ENCODE assay signal across 19 cellular contexts in the genomic region with DNA sequence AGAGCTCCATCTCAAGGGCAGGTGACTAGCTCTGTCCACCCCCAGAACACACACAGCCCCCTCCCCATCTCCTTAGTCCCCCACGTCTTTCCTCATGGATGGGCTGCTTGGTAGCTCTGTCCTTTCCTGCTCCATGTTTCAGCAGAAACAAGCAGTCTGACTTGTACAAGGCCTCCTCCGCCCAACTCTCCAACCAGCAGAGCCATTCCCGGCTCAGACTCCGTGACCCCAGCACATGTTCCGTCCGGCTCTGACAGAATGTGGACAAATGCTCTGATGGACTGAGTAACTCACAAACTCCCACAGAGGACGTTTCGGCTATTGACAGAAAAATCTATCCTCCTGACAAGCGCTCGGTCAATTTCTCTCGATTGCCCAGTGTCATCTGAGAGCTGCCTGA. TPM values are rescaled to one million over a fixed set of nuclear protein-coding genes. Genes with fewer than 3 reads are reported as not detected.
DNase-seq lines count a peak whose midpoint lies in the region; ATAC-seq, FAIRE-seq and TF ChIP-seq lines count a peak whose summit lies in the region.
"Had no signal": no experiment of that assay in that cellular context is flagged by ENCODE, and none has a peak within 500 bp of the region (broad histone marks: within the 10 kb centered on the region; RNA-seq: fewer than 3 reads in every experiment).

No MANE protein-coding gene starts in this region.

- H3K4me3 ChIP-seq in cardiac muscle cell (no peak overlapping the region), heart right ventricle (no peak overlapping the region), K562 (no peak overlapping the region), liver (ENCODE audit: low read depth in 1 of 3, low read length in 3 of 3) (no peak overlapping the region)
- H3K4me3 ChIP-seq: GM12878 had no signal

- TF ChIP-seq POLR2A in K562 (conservative IDR thresholded peaks at IDR 0.05), result no peak

- no peak for TF ChIP-seq CTCF in cardiac muscle cell (IDR thresholded peaks at IDR 0.05; ENCODE audit: low read depth, low read length)
- TF ChIP-seq CTCF in heart right ventricle (IDR thresholded peaks at IDR 0.05), result no peak
- TF ChIP-seq CTCF in K562 (IDR thresholded peaks at IDR 0.05 in 2 of 3, conservative IDR thresholded peaks at IDR 0.05 in 1 of 3; ENCODE audit: insufficient read depth in 2 of 3, low read depth in 1 of 3, low read length in 3 of 3), result no peak
- TF ChIP-seq CTCF in liver (IDR thresholded peaks at IDR 0.05; ENCODE audit: low read depth, low read length, missing input control), result no peak
- no peak for TF ChIP-seq CTCF in type B pancreatic cell (conservative IDR thresholded peaks at IDR 0.05)

- no peaks in the 10 kb centered on the region for H3K36me3 ChIP-seq in cardiac muscle cell
- H3K36me3 ChIP-seq in heart right ventricle, result peaks cover 0 to 4% (median 0%) of the 10 kb centered on the region in 9 donors
- H3K36me3 ChIP-seq in K562 (ENCODE audit: control insufficient read depth, insufficient read depth, low read length), result no peaks in the 10 kb centered on the region
- H3K36me3 ChIP-seq in liver (ENCODE audit: control insufficient read depth in 4 of 4, insufficient read depth in 3 of 4, low read depth in 1 of 4, low read length in 3 of 4), result peaks cover 0 to 3% (median 0%) of the 10 kb centered on the region in 4 donors

- in situ Hi-C loops in K562 (cut with MboI), result no loop called here

- FAIRE-seq in K562 (lab: Jason Lieb, UNC), result no peak
- FAIRE-seq: D721Med, GM12878 had no signal

- DNase-seq in cardiac muscle cell (ENCODE audit: low read depth in 1 of 2, low spot score in 1 of 2) (no peak), heart right ventricle (no peak), K562 (ENCODE audit: extremely low read depth in 1 of 4, low spot score in 3 of 4) (no peak), type B pancreatic cell (ENCODE audit: extremely low spot score, unreplicated experiment) (no peak)
- DNase-seq: CD8-positive, alpha-beta T cell; DND-41; GDM1; GOT3; NCI-H1417; NCI-H1930; NCI-H69; SIG-M5 had no signal

- no peak for ATAC-seq in heart right ventricle
- ATAC-seq in K562, result no peak
- ATAC-seq in HG03045 (IDR thresholded peaks at IDR 0.05; ENCODE audit: unreplicated experiment), result no peak
- no peak for ATAC-seq in HG02571 (IDR thresholded peaks at IDR 0.05; ENCODE audit: unreplicated experiment)
- ATAC-seq in HG03439 (IDR thresholded peaks at IDR 0.05; ENCODE audit: unreplicated experiment), result no peak
- ATAC-seq: CD8-positive, alpha-beta T cell; GM12878 had no signal

- H3K79me2 ChIP-seq in K562 (ENCODE audit: control insufficient read depth, insufficient read depth, low read length), result peaks cover 32% of the 10 kb centered on the region

- H3K4me1 ChIP-seq in cardiac muscle cell (ENCODE audit: low read depth), result peaks cover 16% of the 10 kb centered on the region
- H3K4me1 ChIP-seq in heart right ventricle, result peaks cover 4 to 81% (median 54%) of the 10 kb centered on the region in 9 donors
- peaks cover 11 to 12% of the 10 kb centered on the region in 2 experiments; a peak in 4 of 5 replicates for H3K4me1 ChIP-seq in K562 (replicated peaks in 1 of 2; ENCODE audit: control insufficient read depth in 2 of 2, insufficient read depth in 2 of 2, low read length in 2 of 2)
- H3K4me1 ChIP-seq in liver (ENCODE audit: control insufficient read depth in 4 of 4, insufficient read depth in 4 of 4, low read length in 3 of 4), result peaks cover 15 to 46% (median 38%) of the 10 kb centered on the region in 4 donors

- no peaks in the 10 kb centered on the region for H3K9me3 Mint-ChIP-seq in type B pancreatic cell
- H3K9me3 Mint-ChIP-seq: CD8-positive, alpha-beta T cell had no signal

- WGBS in heart right ventricle, 2 donors, result 90 to 91% methylated on average over 11 of the region's 11 CpGs
- 90% methylated on average over 10 of the region's 11 CpGs for WGBS in K562 (ENCODE audit: insufficient coverage, low coverage, missing lambda C conversion rate)
- 84% methylated on average over 11 of the region's 11 CpGs for WGBS in liver

- peak overlapping the region in 1 of 2 experiments; percentile 46; a peak in 1 of 4 replicates for H3K9ac ChIP-seq in K562 (ENCODE audit: insufficient read depth in 1 of 2, low read depth in 2 of 2, low read length in 2 of 2)
- H3K9ac ChIP-seq in liver (ENCODE audit: low read depth in 1 of 2, low read length in 2 of 2), result no peak overlapping the region

- no peak for TF ChIP-seq EP300 in K562 (IDR thresholded peaks at IDR 0.05; ENCODE audit: low read length)

- POLR2A ChIA-PET in K562 (lab: Yijun Ruan, JAX), result interaction anchor here (0.6 to 4.4 kb wide), 6 partner anchors 10 to 119 kb away, joined by 3 to 45 read pairs (median 4); no protein-coding TSS in a partner anchor

- intact Hi-C loops in heart right ventricle (cut with DNase I) (no loop called here), K562 (cut with micrococcal nuclease) (no loop called here)

- no peak overlapping the region for H3K4me2 ChIP-seq in K562 (ENCODE audit: insufficient read depth, low read length)

- 0 out of 2 replicates have a peak, but pooled peaks cover 3% of the 10 kb centered on the region for H4K20me1 ChIP-seq in K562 (replicated peaks; ENCODE audit: control insufficient read depth, insufficient read depth, low read length)

- no peak overlapping the region for H2AFZ ChIP-seq in K562 (ENCODE audit: low read depth, low read length)

- peaks cover 44% of the 10 kb centered on the region for H3K4me1 Mint-ChIP-seq in type B pancreatic cell (ENCODE audit: unreplicated experiment)

- no peaks in the 10 kb centered on the region for H3K9me1 ChIP-seq in K562 (ENCODE audit: control insufficient read depth, insufficient read depth, low read length)

- peak overlapping the region; percentile 17 for H3K27ac ChIP-seq in cardiac muscle cell
- H3K27ac ChIP-seq in heart right ventricle, result peak overlapping the region in 1 of 10 donors; percentile 29
- no peak overlapping the region for H3K27ac ChIP-seq in K562 (ENCODE audit: extremely low read depth, low read depth, low read length)
- peak overlapping the region; percentile 10 to 37 for H3K27ac ChIP-seq in liver (ENCODE audit: low read depth in 1 of 2, low read length in 2 of 2)
- H3K27ac ChIP-seq: 22Rv1 had no signal

- BruUV-seq in K562 (replicated peaks; lab: Mats Ljungman, UMichigan), result no TSS peak

- peak overlapping the region; percentile 86 for H3K27ac Mint-ChIP-seq in type B pancreatic cell
- H3K27ac Mint-ChIP-seq: CD8-positive, alpha-beta T cell had no signal

- H3K27me3 Mint-ChIP-seq in type B pancreatic cell, result no peaks in the 10 kb centered on the region

- peaks cover 5% of the 10 kb centered on the region for H3K36me3 Mint-ChIP-seq in type B pancreatic cell
- H3K36me3 Mint-ChIP-seq: CD8-positive, alpha-beta T cell had no signal

- CTCF ChIA-PET in K562 (lab: Yijun Ruan, JAX; ENCODE audit: low intra/inter-chr PET ratio), result no interaction called here

- H3K9me3 ChIP-seq in cardiac muscle cell (ENCODE audit: low read depth) (no peaks in the 10 kb centered on the region), heart right ventricle (no peaks in the 10 kb centered on the region), K562 (replicated peaks; ENCODE audit: control insufficient read depth, insufficient read depth, low read depth, low read length) (no peaks in the 10 kb centered on the region), liver (ENCODE audit: control insufficient read depth in 4 of 4, low read length in 3 of 4) (no peaks in the 10 kb centered on the region)

- H3K27me3 ChIP-seq in cardiac muscle cell (no peaks in the 10 kb centered on the region), heart right ventricle (no peaks in the 10 kb centered on the region), K562 (ENCODE audit: control insufficient read depth in 2 of 2, insufficient read depth in 2 of 2, low read length in 2 of 2) (no peaks in the 10 kb centered on the region), liver (ENCODE audit: control insufficient read depth in 4 of 4, insufficient read depth in 4 of 4, low read length in 3 of 4) (no peaks in the 10 kb centered on the region)

- TF ChIP-seq RAD21 in K562 (CRISPR knock-in tag; conservative IDR thresholded peaks at IDR 0.05 in 1 of 2, IDR thresholded peaks at IDR 0.05 in 1 of 2) (no peak), liver (IDR thresholded peaks at IDR 0.05) (no peak)

- no peak overlapping the region for H3K4me3 Mint-ChIP-seq in type B pancreatic cell
- H3K4me3 Mint-ChIP-seq: CD8-positive, alpha-beta T cell had no signal

TF ChIP-seq in K562, 482 proteins besides CTCF, POLR2A, EP300 and RAD21 (continues in another document):
- TF ChIP-seq ZNF699 (CRISPR knock-in tag; IDR thresholded peaks at IDR 0.05; ENCODE audit: insufficient replicate concordance), result no peak

TF ChIP-seq in liver, 16 proteins besides CTCF, POLR2A, EP300 and RAD21 (continues in another document):
- no peak for TF ChIP-seq FOXA1 (IDR thresholded peaks at IDR 0.05)
- no peak for TF ChIP-seq JUND (IDR thresholded peaks at IDR 0.05)
- TF ChIP-seq TAF1 (conservative IDR thresholded peaks at IDR 0.05), result no peak
- no peak for TF ChIP-seq RXRA (IDR thresholded peaks at IDR 0.05)

RNA-seq across cellular contexts. Expression of gene SHB, which starts 16.9 kb away (rescaled TPM):
- 36.0 and 46.9 TPM in 2 replicates for total RNA-seq in cardiac muscle cell
- 28.2 and 32.4 TPM in 2 replicates for polyA plus RNA-seq in cardiac muscle cell
- 10 to 100 TPM; 13.9 to 26.6 (median 18.0) TPM for total RNA-seq in heart right ventricle
- polyA plus RNA-seq in heart right ventricle, result 10 to 100 TPM in 1 of 2 donors, 1 to 10 TPM in 1; 5.7 to 19.2 TPM
- 6.5 and 13.7 TPM in 2 replicates for total RNA-seq in K562 (2011; cell fraction: chromatin; rRNA removed; ENCODE audit: low replicate concordance)
- total RNA-seq in K562 (2011; cell fraction: nucleolus; rRNA removed), result 10.4 and 10.7 TPM in 2 replicates
- total RNA-seq in K562 (2011; cell fraction: nucleoplasm; rRNA removed), result 6.3 and 8.7 TPM in 2 replicates
- 11.7 and 12.8 TPM in 2 replicates for total RNA-seq in K562 (2014; rRNA removed)
- total RNA-seq in K562 (2014; rRNA removed; fragmentation: Illumina TruSeq; extraction: Trizol), result 3.8 and 4.0 TPM in 2 replicates
- total RNA-seq in K562 (2015; rRNA removed; fragmentation: Illumina TruSeq; extraction: Trizol), result 5.1 and 5.3 TPM in 2 replicates
- 15.4 and 16.0 TPM in 2 replicates for total RNA-seq in K562 (2021)
- 3.4 and 5.1 TPM in 2 replicates for polyA plus RNA-seq in K562 (2011; rRNA removed)
- polyA plus RNA-seq in K562 (2011; cell fraction: cytosol; rRNA removed), result 4.1 and 8.5 TPM in 2 replicates
- 4.9 and 8.5 TPM in 2 replicates for polyA plus RNA-seq in K562 (2011; cell fraction: nucleus; rRNA removed)
- 8.2 and 8.9 TPM in 2 replicates for polyA plus RNA-seq in K562 (2012)
- 9.6 TPM in 2 replicates for polyA plus RNA-seq in K562 (2014; fragmentation: Illumina TruSeq; extraction: Trizol)
- polyA plus RNA-seq in K562 (2014; fragmentation: Nextera tagmentation; extraction: Ambion mirVana), result 1 to 10 TPM in 1 of 2 experiments, under 1 TPM in 1; 0.78 to 1.0 TPM
- polyA plus RNA-seq in K562 (2014; rRNA removed), result 6.0 and 7.5 TPM in 2 replicates
- 4.6 and 5.7 TPM in 2 replicates for polyA minus RNA-seq in K562 (2011; rRNA and poly(A)+ RNA removed)
- polyA minus RNA-seq in K562 (2011; cell fraction: cytosol; rRNA and poly(A)+ RNA removed), result 7.4 and 12.6 TPM in 2 replicates
- polyA minus RNA-seq in K562 (2011; cell fraction: nucleus; rRNA and poly(A)+ RNA removed), result 6.3 and 6.4 TPM in 2 replicates
- total RNA-seq in liver, result 10 to 100 TPM in 1 of 2 donors, 1 to 10 TPM in 1; 3.4 to 17.3 TPM
- polyA plus RNA-seq in liver, result 10 to 100 TPM in 1 of 2 donors, 1 to 10 TPM in 1; 3.6 to 10.4 TPM
- total RNA-seq in type B pancreatic cell (ENCODE audit: low replicate concordance), result 14.4 and 20.0 TPM in 2 replicates
